In the genomic region with DNA sequence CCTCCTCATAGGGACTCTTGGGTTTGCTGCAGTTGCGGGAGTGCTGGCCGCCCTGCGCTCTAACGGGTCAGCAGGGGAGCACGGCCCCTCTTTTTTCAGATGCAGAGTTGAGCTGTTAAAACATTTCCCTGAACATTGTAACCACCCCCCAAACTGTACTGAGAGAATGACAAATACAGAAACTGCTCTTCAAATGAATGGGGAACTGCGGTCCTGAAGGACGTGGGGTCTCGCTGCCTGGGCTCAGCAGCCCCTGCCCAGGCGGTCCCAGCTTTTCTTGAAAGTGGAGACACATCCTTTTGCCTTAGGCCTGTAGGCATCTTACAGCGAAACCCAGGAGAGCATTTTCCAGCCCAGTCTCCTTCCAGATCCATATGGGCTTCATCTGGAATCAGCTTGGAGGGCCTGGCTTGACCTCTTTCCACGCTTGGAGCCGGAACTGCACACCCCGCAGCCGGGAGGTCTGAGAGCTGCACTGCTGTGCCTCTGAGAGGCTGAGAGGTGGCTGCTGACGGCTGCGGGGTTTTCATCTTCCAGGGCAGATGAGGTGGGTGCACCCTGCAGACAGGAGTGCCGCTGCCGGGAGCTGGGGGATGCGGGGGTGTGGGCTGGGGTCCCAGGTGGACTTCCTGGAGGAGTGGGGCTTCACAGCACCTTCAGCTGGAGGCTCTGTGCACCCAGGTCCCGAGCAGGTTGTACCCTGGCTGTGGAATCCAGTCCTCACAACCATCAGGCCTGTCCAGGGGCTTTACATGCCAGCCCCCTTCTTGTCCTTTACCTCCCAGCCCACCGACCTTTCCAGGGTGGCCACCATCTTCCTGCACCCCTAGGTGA, we compare ENCODE assay signal across 1 cellular context.
TF ChIP-seq lines count a peak whose summit lies in the region.

No MANE protein-coding gene starts in this region.

TF ChIP-seq in H1, 55 proteins besides CTCF, POLR2A, EP300 and RAD21:
- TF ChIP-seq KDM1A (IDR thresholded peaks at IDR 0.05; ENCODE audit: borderline replicate concordance, low read length), result peak; percentile 61; the same call in 1 of the 2 replicates
- no peak for TF ChIP-seq PHF8 (conservative IDR thresholded peaks at IDR 0.05; ENCODE audit: low read depth, low read length)
- no peak for TF ChIP-seq TCF12 (IDR thresholded peaks at IDR 0.05; ENCODE audit: low read depth, low read length)
- TF ChIP-seq SUZ12 (IDR thresholded peaks at IDR 0.05; ENCODE audit: low read length), result peak; percentile 44; the same call in 1 of the 2 replicates
- TF ChIP-seq CHD2 (IDR thresholded peaks at IDR 0.05; ENCODE audit: low read length), result no peak
- TF ChIP-seq, protein P1, sequence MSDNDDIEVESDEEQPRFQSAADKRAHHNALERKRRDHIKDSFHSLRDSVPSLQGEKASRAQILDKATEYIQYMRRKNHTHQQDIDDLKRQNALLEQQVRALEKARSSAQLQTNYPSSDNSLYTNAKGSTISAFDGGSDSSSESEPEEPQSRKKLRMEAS (IDR thresholded peaks at IDR 0.05), result no peak
